In the genomic region with DNA sequence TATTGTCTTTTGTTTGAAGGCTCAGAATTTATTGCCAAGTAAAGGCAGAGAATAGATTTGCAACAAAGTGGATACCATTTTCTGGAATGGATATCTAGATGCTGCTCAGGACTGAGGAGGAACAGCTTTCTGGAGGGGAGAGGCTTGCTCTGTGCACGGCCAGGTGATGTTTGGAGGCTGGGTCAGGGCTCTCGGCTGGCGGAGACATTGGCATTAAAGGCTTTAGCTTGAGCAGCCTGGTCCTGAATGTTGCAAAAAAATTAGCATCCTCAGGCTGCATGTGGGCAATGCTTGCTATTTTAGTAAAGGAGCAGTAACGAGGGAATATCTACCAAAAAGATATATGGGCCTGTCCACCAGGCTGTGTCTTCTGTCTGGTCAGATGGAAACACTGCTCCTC, we compare ENCODE assay signal across 20 cellular contexts. TPM values are rescaled to one million over a fixed set of nuclear protein-coding genes. Genes with fewer than 3 reads are reported as not detected.
A peak's percentile ranks its signal among the peaks of the same experiment; 100 is the strongest.
DNase-seq lines count a peak whose midpoint lies in the region; ATAC-seq and TF ChIP-seq lines count a peak whose summit lies in the region.
"Had no signal": no experiment of that assay in that cellular context is flagged by ENCODE, and none has a peak within 500 bp of the region (broad histone marks: within the 10 kb centered on the region; RNA-seq: fewer than 3 reads in every experiment).

No MANE protein-coding gene starts in this region.

- no peak overlapping the region for H3K4me3 ChIP-seq in SK-N-SH (ENCODE audit: low read depth in 2 of 2, low read length in 1 of 2)
- H3K4me3 ChIP-seq: GM23248, SJCRH30 had no signal

- peaks cover 0 to 16% of the 10 kb centered on the region in 2 experiments for H3K36me3 ChIP-seq in SK-N-SH (replicated peaks in 1 of 2; ENCODE audit: control insufficient read depth in 1 of 2, insufficient read depth in 2 of 2, low read length in 1 of 2)
- H3K36me3 ChIP-seq: SJCRH30 had no signal

- no peak for TF ChIP-seq EP300 in SK-N-SH (IDR thresholded peaks at IDR 0.05; ENCODE audit: borderline replicate concordance in 1 of 2, low read depth in 1 of 2, low read length in 1 of 2)

- no peaks in the 10 kb centered on the region for H3K9me3 ChIP-seq in SK-N-SH

- peaks cover 0 to 24% of the 10 kb centered on the region in 2 experiments; a peak in 2 of 4 replicates for H3K4me1 ChIP-seq in SK-N-SH (ENCODE audit: control insufficient read depth in 1 of 2, insufficient read depth in 2 of 2, low read depth in 1 of 2, low read length in 1 of 2)

- no peaks in the 10 kb centered on the region for H3K9me3 Mint-ChIP-seq in T-helper 2 cell treated with Interferon-gamma antibody and Interleukin-4, amounts not matched to agents 5 μg/mL and 100 μg/mL, for 36 hours
- H3K9me3 Mint-ChIP-seq in naive thymus-derived CD8-positive, alpha-beta T cell, result peaks cover 0 to 4% (median 0%) of the 10 kb centered on the region in 9 donors

- H3K79me2 ChIP-seq in SK-N-SH (ENCODE audit: insufficient read depth), result peaks cover 35% of the 10 kb centered on the region

- H3K4me3 Mint-ChIP-seq in T-helper 2 cell treated with Interferon-gamma antibody and Interleukin-4, amounts not matched to agents 5 μg/mL and 100 μg/mL, for 36 hours, result no peak overlapping the region
- H3K4me3 Mint-ChIP-seq in naive thymus-derived CD8-positive, alpha-beta T cell, result peak overlapping the region in 2 of 10 donors; percentile 12 to 42

- TF ChIP-seq CTCF in SK-N-SH (IDR thresholded peaks at IDR 0.05), result no peak

- peaks cover 28% of the 10 kb centered on the region for H3K4me1 Mint-ChIP-seq in T-helper 2 cell treated with Interferon-gamma antibody and Interleukin-4, amounts not matched to agents 5 μg/mL and 100 μg/mL, for 36 hours (ENCODE audit: low read depth)
- H3K4me1 Mint-ChIP-seq in naive thymus-derived CD8-positive, alpha-beta T cell, result peaks cover 39 to 84% (median 64%) of the 10 kb centered on the region in 4 donors

- H3K4me2 ChIP-seq in SK-N-SH, result no peak overlapping the region
- H3K4me2 ChIP-seq: KMS-11 had no signal

- H3F3A ChIP-seq in SK-N-SH (replicated peaks; ENCODE audit: insufficient read depth), result no peaks in the 10 kb centered on the region

- POLR2A ChIA-PET in naive thymus-derived CD8-positive, alpha-beta T cell (lab: Charles Lee), result interaction anchor here (1.1 kb wide), 1 partner anchor 12 kb away, joined by 3 read pairs; no protein-coding TSS in a partner anchor
- POLR2A ChIA-PET in SK-N-SH (lab: Yijun Ruan, JAX), result interaction anchor here (1.6 kb wide), 1 partner anchor 11 kb away, joined by 5 read pairs; no protein-coding TSS in a partner anchor

- H3K27ac ChIP-seq in caudate nucleus (ENCODE audit: low read depth, low read length) (peak overlapping the region; percentile 77), substantia nigra (ENCODE audit: low read depth, low read length, poor library complexity, severe bottlenecking) (peak overlapping the region; percentile 48), SK-N-SH (ENCODE audit: low read depth in 2 of 2, low read length in 1 of 2) (peak overlapping the region in 1 of 2 experiments; percentile 69; a peak in 2 of 4 replicates)
- H3K27ac ChIP-seq: 22Rv1, GM23248, KMS-11, RWPE1, SJCRH30 had no signal

- CTCF ChIA-PET in SK-N-SH (lab: Yijun Ruan, JAX), result interaction anchor here (0.7 to 1.8 kb wide), 6 partner anchors 11 to 76 kb away, joined by 3 to 9 read pairs (median 4); no protein-coding TSS in a partner anchor

- no peak overlapping the region for H3K9ac ChIP-seq in SK-N-SH
- H3K9ac ChIP-seq: GM23248, KMS-11 had no signal

- WGBS in SK-N-SH (ENCODE audit: low lambda C conversion rate), result 90% methylated on average over 4 of the region's 4 CpGs

- H3K27ac Mint-ChIP-seq in T-helper 2 cell treated with Interferon-gamma antibody and Interleukin-4, amounts not matched to agents 5 μg/mL and 100 μg/mL, for 36 hours, result peak overlapping the region; percentile 37
- peak overlapping the region in 7 of 10 donors; percentile 0 to 62 (median 34) for H3K27ac Mint-ChIP-seq in naive thymus-derived CD8-positive, alpha-beta T cell

- H3K27me3 Mint-ChIP-seq in T-helper 2 cell treated with Interferon-gamma antibody and Interleukin-4, amounts not matched to agents 5 μg/mL and 100 μg/mL, for 36 hours (ENCODE audit: low read depth), result no peaks in the 10 kb centered on the region
- no peaks in the 10 kb centered on the region for H3K27me3 Mint-ChIP-seq in naive thymus-derived CD8-positive, alpha-beta T cell

- H4K20me1 ChIP-seq in SK-N-SH (ENCODE audit: insufficient read depth), result peaks cover 15% of the 10 kb centered on the region

- H3K9me2 ChIP-seq in SK-N-SH, result no peaks in the 10 kb centered on the region

- DNase-seq in T-helper 2 cell treated with Interferon-gamma antibody and Interleukin-4, amounts not matched to agents 5 μg/mL and 100 μg/mL, for 36 hours (ENCODE audit: low spot score), result no peak
- no peak for DNase-seq in T-helper 2 cell
- no peak for DNase-seq in caudate nucleus (lab: John Stamatoyannopoulos, UW)
- no peak for DNase-seq in naive thymus-derived CD8-positive, alpha-beta T cell
- DNase-seq in substantia nigra (lab: John Stamatoyannopoulos, UW), result no peak
- no peak for DNase-seq in SK-N-SH
- DNase-seq: AML-193, GDM1, GM23248, NCI-H1436, NCI-H1930, NCI-H226, NCI-H524 treated with DMSO at 0.1 percent for 48 hours, SJCRH30 had no signal

- TF ChIP-seq RAD21 in SK-N-SH (IDR thresholded peaks at IDR 0.05; ENCODE audit: low read length), result no peak

- no peak for ATAC-seq in naive thymus-derived CD8-positive, alpha-beta T cell
- ATAC-seq in HG02973 (IDR thresholded peaks at IDR 0.05; ENCODE audit: unreplicated experiment), result no peak
- ATAC-seq in HG03520 (IDR thresholded peaks at IDR 0.05; ENCODE audit: unreplicated experiment), result no peak
- ATAC-seq: HCT116 had no signal

- H3K36me3 Mint-ChIP-seq in T-helper 2 cell treated with Interferon-gamma antibody and Interleukin-4, amounts not matched to agents 5 μg/mL and 100 μg/mL, for 36 hours (ENCODE audit: low read depth), result peaks cover 33% of the 10 kb centered on the region
- H3K36me3 Mint-ChIP-seq in naive thymus-derived CD8-positive, alpha-beta T cell, result peaks cover 0 to 22% (median 14%) of the 10 kb centered on the region in 3 donors

- no peak overlapping the region for H2AFZ ChIP-seq in SK-N-SH (ENCODE audit: low read depth)
- H2AFZ ChIP-seq: GM23248 had no signal

- H3K27me3 ChIP-seq in SK-N-SH (ENCODE audit: insufficient read depth), result no peaks in the 10 kb centered on the region
- H3K27me3 ChIP-seq: SJCRH30 had no signal

TF ChIP-seq in SK-N-SH, 30 proteins besides CTCF, POLR2A, EP300 and RAD21:
- TF ChIP-seq CHD2 (IDR thresholded peaks at IDR 0.05; ENCODE audit: low read length, partially characterized antibody), result no peak
- TF ChIP-seq FOSL2 (IDR thresholded peaks at IDR 0.05; ENCODE audit: borderline replicate concordance, low read depth), result no peak
- TF ChIP-seq, protein P1, sequence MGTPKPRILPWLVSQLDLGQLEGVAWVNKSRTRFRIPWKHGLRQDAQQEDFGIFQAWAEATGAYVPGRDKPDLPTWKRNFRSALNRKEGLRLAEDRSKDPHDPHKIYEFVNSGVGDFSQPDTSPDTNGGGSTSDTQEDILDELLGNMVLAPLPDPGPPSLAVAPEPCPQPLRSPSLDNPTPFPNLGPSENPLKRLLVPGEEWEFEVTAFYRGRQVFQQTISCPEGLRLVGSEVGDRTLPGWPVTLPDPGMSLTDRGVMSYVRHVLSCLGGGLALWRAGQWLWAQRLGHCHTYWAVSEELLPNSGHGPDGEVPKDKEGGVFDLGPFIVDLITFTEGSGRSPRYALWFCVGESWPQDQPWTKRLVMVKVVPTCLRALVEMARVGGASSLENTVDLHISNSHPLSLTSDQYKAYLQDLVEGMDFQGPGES (IDR thresholded peaks at IDR 0.05; ENCODE audit: low read depth, low read length), result no peak
- TF ChIP-seq, protein P2, sequence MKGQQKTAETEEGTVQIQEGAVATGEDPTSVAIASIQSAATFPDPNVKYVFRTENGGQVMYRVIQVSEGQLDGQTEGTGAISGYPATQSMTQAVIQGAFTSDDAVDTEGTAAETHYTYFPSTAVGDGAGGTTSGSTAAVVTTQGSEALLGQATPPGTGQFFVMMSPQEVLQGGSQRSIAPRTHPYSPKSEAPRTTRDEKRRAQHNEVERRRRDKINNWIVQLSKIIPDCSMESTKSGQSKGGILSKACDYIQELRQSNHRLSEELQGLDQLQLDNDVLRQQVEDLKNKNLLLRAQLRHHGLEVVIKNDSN (IDR thresholded peaks at IDR 0.05; ENCODE audit: borderline replicate concordance, low read depth), result no peak
- TF ChIP-seq FOXJ3 (CRISPR knock-in tag; IDR thresholded peaks at IDR 0.05), result no peak
- no peak for TF ChIP-seq TEAD4 (IDR thresholded peaks at IDR 0.05; ENCODE audit: borderline replicate concordance, insufficient read depth)

RNA-seq across cellular contexts. Expression of a gene that starts 20.4 kb away (rescaled TPM):
- 10 to 100 TPM; 39.5 to 42.7 TPM for total RNA-seq in naive thymus-derived CD8-positive, alpha-beta T cell
- polyA plus RNA-seq in naive thymus-derived CD8-positive, alpha-beta T cell, result 10 to 100 TPM; 10.3 to 15.5 (median 15.2) TPM
- polyA plus RNA-seq in SK-N-SH (2012; rRNA removed), result 15.6 and 17.3 TPM in 2 replicates
- polyA plus RNA-seq in SK-N-SH (2012; cell fraction: cytosol; rRNA removed), result 9.8 and 15.5 TPM in 2 replicates
- 11.6 and 14.5 TPM in 2 replicates for polyA plus RNA-seq in SK-N-SH (2012; cell fraction: nucleus; rRNA removed)
